Comparison of ENCODE assay signal across 8 cellular contexts in the genomic region with DNA sequence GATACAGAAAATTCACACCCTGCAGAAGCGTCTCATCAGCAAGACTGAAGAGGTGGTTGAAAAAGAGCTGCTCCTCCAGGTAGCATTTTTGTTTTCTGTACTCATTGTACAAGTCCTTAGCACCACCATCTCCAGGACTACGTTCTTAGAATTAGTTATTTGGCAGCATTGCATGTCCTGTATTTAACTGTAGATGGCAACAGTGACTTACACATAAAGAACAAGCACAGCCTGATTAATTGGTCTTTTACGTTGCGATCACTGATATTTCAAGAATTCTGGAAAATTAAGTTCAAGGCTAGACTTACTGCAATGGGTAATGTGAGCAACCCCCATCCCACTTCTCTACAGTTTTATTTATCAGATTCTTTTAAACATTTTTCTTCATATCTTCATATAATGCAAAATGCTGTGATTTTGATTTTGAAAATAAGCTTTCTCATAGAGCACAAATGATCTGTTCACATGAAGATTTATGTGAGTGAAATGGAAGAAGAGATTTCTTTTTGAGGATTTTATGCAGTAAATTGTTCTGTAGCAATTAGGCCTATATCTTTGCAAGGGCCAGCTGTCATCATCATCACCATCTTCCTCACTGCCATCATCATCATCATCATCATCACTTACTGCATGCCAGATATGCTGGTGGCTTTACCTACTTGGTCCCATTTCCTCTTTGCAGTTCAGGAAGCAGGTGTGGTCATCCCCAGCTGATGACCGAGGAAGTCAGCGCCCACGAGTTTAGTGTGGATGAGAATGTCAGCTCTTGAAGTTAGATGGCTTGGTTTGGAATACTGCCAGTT. TPM values are rescaled to one million over a fixed set of nuclear protein-coding genes. Genes with fewer than 3 reads are reported as not detected.
A peak's percentile ranks its signal among the peaks of the same experiment; 100 is the strongest.
DNase-seq lines count a peak whose midpoint lies in the region; ATAC-seq, FAIRE-seq and TF ChIP-seq lines count a peak whose summit lies in the region.

No MANE protein-coding gene starts in this region.

- CTCF ChIA-PET in A549 (lab: Yijun Ruan, JAX), result interaction anchor here (0.6 to 3.0 kb wide), 24 partner anchors 8 to 1788 kb away, joined by 3 to 14 read pairs (median 4); no protein-coding TSS in a partner anchor
- CTCF ChIA-PET in activated CD8-positive, alpha-beta memory T cell treated with anti-CD3 and anti-CD28 coated beads, Interleukin-2, amount 10 ng/mL, durations not matched to agents 7 days and 5 days (lab: Charles Lee), result interaction anchor here (0.5 to 2.4 kb wide), 3 partner anchors 13 to 282 kb away, joined by 3 to 11 read pairs (median 3); no protein-coding TSS in a partner anchor

- H3K27ac Mint-ChIP-seq in activated CD8-positive, alpha-beta memory T cell treated with anti-CD3 and anti-CD28 coated beads, Interleukin-2, amount 10 ng/mL, durations not matched to agents 7 days and 5 days, result no peak overlapping the region

- peak; percentile 53; the same call in 2 of the 3 replicates for TF ChIP-seq CTCF in A549 (IDR thresholded peaks at IDR 0.05)
- TF ChIP-seq CTCF in esophagus squamous epithelium (IDR thresholded peaks at IDR 0.05), result peak in 5 of 6 experiments; percentile 15 to 63 (median 24)

- H3K4me3 Mint-ChIP-seq in activated CD8-positive, alpha-beta memory T cell treated with anti-CD3 and anti-CD28 coated beads, Interleukin-2, amount 10 ng/mL, durations not matched to agents 7 days and 5 days, result no peak overlapping the region

- no peaks in the 10 kb centered on the region for H3K36me3 ChIP-seq in esophagus squamous epithelium

- H3K4me2 ChIP-seq in A549, result no peak overlapping the region

- H3K4me3 ChIP-seq in A549 (no peak overlapping the region), esophagus squamous epithelium (no peak overlapping the region)

- TF ChIP-seq POLR2A in A549 (IDR thresholded peaks at IDR 0.05; ENCODE audit: low read length) (no peak), GM12892 (IDR thresholded peaks at IDR 0.05; ENCODE audit: low read depth, low read length) (no peak), esophagus squamous epithelium (IDR thresholded peaks at IDR 0.05) (no peak)

- H3K4me1 ChIP-seq in A549 (no peaks in the 10 kb centered on the region), esophagus squamous epithelium (no peaks in the 10 kb centered on the region)

- no peak overlapping the region for H3K27ac ChIP-seq in A549
- H3K27ac ChIP-seq in esophagus squamous epithelium, result no peak overlapping the region

- POLR2A ChIA-PET in A549 (lab: Yijun Ruan, JAX), result no interaction called here

- peak; percentile 64 to 71 for TF ChIP-seq RAD21 in A549 (conservative IDR thresholded peaks at IDR 0.05 in 1 of 2, IDR thresholded peaks at IDR 0.05 in 1 of 2)

- peaks cover 48% of the 10 kb centered on the region for H3K27me3 Mint-ChIP-seq in activated CD8-positive, alpha-beta memory T cell treated with anti-CD3 and anti-CD28 coated beads, Interleukin-2, amount 10 ng/mL, durations not matched to agents 7 days and 5 days

- no peaks in the 10 kb centered on the region for H3K36me3 Mint-ChIP-seq in activated CD8-positive, alpha-beta memory T cell treated with anti-CD3 and anti-CD28 coated beads, Interleukin-2, amount 10 ng/mL, durations not matched to agents 7 days and 5 days

- no peak for FAIRE-seq in A549 (lab: Jason Lieb, UNC)
- FAIRE-seq in GM12892 (lab: Jason Lieb, UNC), result peak; percentile 60

- WGBS in A549 (ENCODE audit: missing lambda C conversion rate), result 45% methylated on average over 7 of the region's 7 CpGs
- 13 to 26% methylated on average over 7 of the region's 7 CpGs for WGBS in esophagus squamous epithelium, 2 donors

- H3K9me3 Mint-ChIP-seq in activated CD8-positive, alpha-beta memory T cell treated with anti-CD3 and anti-CD28 coated beads, Interleukin-2, amount 10 ng/mL, durations not matched to agents 7 days and 5 days (ENCODE audit: low read depth), result no peaks in the 10 kb centered on the region

- H3K27me3 ChIP-seq in esophagus squamous epithelium, result peaks cover 0 to 28% (median 0%) of the 10 kb centered on the region in 4 donors

- peaks cover 3% of the 10 kb centered on the region for H3K4me1 Mint-ChIP-seq in activated CD8-positive, alpha-beta memory T cell treated with anti-CD3 and anti-CD28 coated beads, Interleukin-2, amount 10 ng/mL, durations not matched to agents 7 days and 5 days

- intact Hi-C loops in esophagus squamous epithelium (cut with DNase I), result no loop called here

- ATAC-seq in A549 (peak; percentile 70 to 81; a peak in 4 of 6 replicates), HG03521 (IDR thresholded peaks at IDR 0.05; ENCODE audit: unreplicated experiment) (no peak)
- ATAC-seq in activated CD8-positive, alpha-beta memory T cell treated with anti-CD3 and anti-CD28 coated beads, Interleukin-2, amount 10 ng/mL, durations not matched to agents 7 days and 5 days, result no peak

- H3K9me3 ChIP-seq in A549 (no peaks in the 10 kb centered on the region; the same call in 2 of the 3 replicates), esophagus squamous epithelium (no peaks in the 10 kb centered on the region)

- TF ChIP-seq EP300 in A549 (IDR thresholded peaks at IDR 0.05), result no peak

- DNase-seq in A549 (ENCODE audit: low read depth in 1 of 2, low spot score in 1 of 2) (peak; percentile 11 to 35), GM12892 (ENCODE audit: insufficient read length) (no peak), NCI-H526 (lab: John Stamatoyannopoulos, UW) (peak; percentile 1 to 51), esophagus squamous epithelium (lab: John Stamatoyannopoulos, UW) (no peak), renal cortical epithelial cell (ENCODE audit: low read depth) (peak; percentile 66)
- DNase-seq in activated effector memory CD4-positive, alpha-beta T cell treated with Interleukin-2 at 50 U/mL for 16 hours, result no peak
- DNase-seq in activated CD8-positive, alpha-beta memory T cell treated with anti-CD3 and anti-CD28 coated beads, Interleukin-2, amount 10 ng/mL, durations not matched to agents 7 days and 5 days, result no peak

TF ChIP-seq in A549, 52 proteins besides CTCF, POLR2A, EP300 and RAD21:
- TF ChIP-seq, protein P1, sequence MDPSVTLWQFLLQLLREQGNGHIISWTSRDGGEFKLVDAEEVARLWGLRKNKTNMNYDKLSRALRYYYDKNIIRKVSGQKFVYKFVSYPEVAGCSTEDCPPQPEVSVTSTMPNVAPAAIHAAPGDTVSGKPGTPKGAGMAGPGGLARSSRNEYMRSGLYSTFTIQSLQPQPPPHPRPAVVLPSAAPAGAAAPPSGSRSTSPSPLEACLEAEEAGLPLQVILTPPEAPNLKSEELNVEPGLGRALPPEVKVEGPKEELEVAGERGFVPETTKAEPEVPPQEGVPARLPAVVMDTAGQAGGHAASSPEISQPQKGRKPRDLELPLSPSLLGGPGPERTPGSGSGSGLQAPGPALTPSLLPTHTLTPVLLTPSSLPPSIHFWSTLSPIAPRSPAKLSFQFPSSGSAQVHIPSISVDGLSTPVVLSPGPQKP (IDR thresholded peaks at IDR 0.05; ENCODE audit: low read depth, low read length), result no peak
- peak; percentile 29; the same call in 1 of the 3 replicates for TF ChIP-seq SMC3 (IDR thresholded peaks at IDR 0.05)

RNA-seq across cellular contexts. Expression of a gene that starts 53.3 kb away (rescaled TPM):
- polyA plus RNA-seq in A549 (2011; rRNA removed) (0.16 and 0.22 TPM in 2 replicates), A549 (2017; fragmentation: RNase III; extraction: RNeasy Plus Mini Kit Qiagen cat#74134 plus additional on column Dnase treatment) (0.17 to 0.32 TPM (median 0.25 TPM) in 3 replicates)
- 0.03 and 0.12 TPM in 2 replicates for polyA plus RNA-seq in A549 (2012; cell fraction: cytosol; rRNA removed)
- polyA plus RNA-seq in A549 (2012; cell fraction: nucleus; rRNA removed), result 0.07 TPM in 1 of 2 replicates, not detected in the other
- 0.50 TPM in 1 of 2 replicates, not detected in the other for polyA minus RNA-seq in A549 (2011; rRNA and poly(A)+ RNA removed)
- polyA plus RNA-seq in GM12892 (2012; ENCODE audit: missing spikeins), result 0.19 TPM
- total RNA-seq in esophagus squamous epithelium (under 1 TPM in 3 of 4 donors, not detected in 1; 0.13 to 0.41 (median 0.19) TPM), renal cortical epithelial cell (0.75 and 1.6 TPM in 2 replicates)
- under 1 TPM; 0.56 to 0.64 TPM for total RNA-seq in activated CD8-positive, alpha-beta memory T cell treated with anti-CD3 and anti-CD28 coated beads, Interleukin-2, amount 10 ng/mL, durations not matched to agents 7 days and 5 days

Comparison
In these comparisons a context has a peak if more than half of its experiments do, and no peak if none do; other contexts are left out.
1. ATAC-seq: peak in A549 (2 of 2); none in activated CD8-positive, alpha-beta memory T cell treated with anti-CD3 and anti-CD28 coated beads, Interleukin-2, amount 10 ng/mL, durations not matched to agents 7 days and 5 days (single experiment) and HG03521 (single experiment).
2. DNase-seq: peak in A549 (2 of 2), NCI-H526 (2 of 2) and renal cortical epithelial cell (single experiment); none in GM12892 (single experiment), esophagus squamous epithelium (single experiment), activated effector memory CD4-positive, alpha-beta T cell treated with Interleukin-2 at 50 U/mL for 16 hours (single experiment) and activated CD8-positive, alpha-beta memory T cell treated with anti-CD3 and anti-CD28 coated beads, Interleukin-2, amount 10 ng/mL, durations not matched to agents 7 days and 5 days (single experiment).